In the genomic region with DNA sequence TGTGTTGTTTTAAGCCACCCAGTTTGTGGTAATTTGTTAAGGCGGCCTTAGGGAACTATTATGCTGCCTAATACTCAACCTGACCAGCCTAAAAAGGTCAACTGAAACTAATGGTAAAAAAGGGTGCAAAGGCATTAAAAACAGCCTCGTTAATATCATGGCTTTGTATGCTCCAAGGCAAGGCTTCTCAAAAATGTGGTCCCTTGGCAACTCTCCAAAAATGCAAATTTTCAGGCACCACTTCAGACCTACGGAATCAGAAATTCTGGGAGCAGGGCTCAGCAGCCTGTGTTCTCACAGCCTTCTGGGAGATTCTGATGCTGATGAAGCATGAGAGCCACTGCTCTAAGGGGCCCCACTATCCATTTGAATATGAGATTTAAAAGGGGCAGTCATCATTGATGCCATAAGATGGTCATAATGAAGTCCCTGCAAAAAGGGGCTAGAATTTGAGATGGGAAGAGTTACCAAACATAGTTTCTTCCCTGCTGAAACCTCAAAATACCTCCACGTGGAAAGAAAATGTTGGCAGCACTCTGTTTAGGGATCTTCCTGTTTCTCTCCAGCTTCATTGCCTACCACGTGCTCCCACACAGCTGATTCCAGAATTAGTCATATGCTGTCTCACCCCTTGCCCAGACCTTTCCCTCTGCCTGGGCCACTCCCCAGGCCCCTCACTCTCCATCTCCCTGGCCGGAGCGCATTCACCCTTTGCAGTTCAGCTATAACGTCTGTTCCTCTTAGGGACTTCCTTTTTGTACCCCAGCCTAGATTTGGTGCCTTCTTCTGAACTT, we compare ENCODE assay signal across 10 cellular contexts. TPM values are rescaled to one million over a fixed set of nuclear protein-coding genes. Genes with fewer than 3 reads are reported as not detected.
DNase-seq lines count a peak whose midpoint lies in the region; ATAC-seq and TF ChIP-seq lines count a peak whose summit lies in the region.
"Had no signal": no experiment of that assay in that cellular context is flagged by ENCODE, and none has a peak within 500 bp of the region (broad histone marks: within the 10 kb centered on the region; RNA-seq: fewer than 3 reads in every experiment).

No MANE protein-coding gene starts in this region.

- peaks cover 2% of the 10 kb centered on the region for H3K79me2 ChIP-seq in fibroblast of lung (ENCODE audit: control insufficient read depth, insufficient read depth, low read length)

- no peak overlapping the region for H3K4me2 ChIP-seq in fibroblast of lung (ENCODE audit: extremely low read depth, insufficient read depth, low read length)
- H3K4me2 ChIP-seq in neuronal stem cell (ENCODE audit: insufficient read depth, low read length, poor library complexity, severe bottlenecking), result no peak overlapping the region

- no peak overlapping the region for H3K4ac ChIP-seq in neuronal stem cell (ENCODE audit: low read length)

- WGBS in psoas muscle, 3 donors, result 47 to 56% (median 50%) methylated on average over 8 of the region's 8 CpGs
- WGBS in neuronal stem cell (ENCODE audit: extremely low coverage in 2 of 2, insufficient read length in 2 of 2, insufficient replicate concordance in 1 of 2), 2 donors, result no CpG with 5 or more reads among the region's 8 CpGs

- H4K20me1 ChIP-seq in fibroblast of lung (ENCODE audit: control insufficient read depth, extremely low read depth, insufficient read depth, low read length), result no peaks in the 10 kb centered on the region

- H3K9ac ChIP-seq in fibroblast of lung (ENCODE audit: insufficient read depth, low read length) (no peak overlapping the region), neuronal stem cell (ENCODE audit: low read depth, low read length, poor library complexity) (no peak overlapping the region)

- H3K79me1 ChIP-seq in neuronal stem cell (ENCODE audit: low read depth, low read length), result no peaks in the 10 kb centered on the region

- H3K36me3 ChIP-seq in fibroblast of lung (ENCODE audit: control insufficient read depth, insufficient read depth, low read length) (no peaks in the 10 kb centered on the region), psoas muscle (ENCODE audit: insufficient read depth in 1 of 2, low read depth in 1 of 2) (no peaks in the 10 kb centered on the region), neuronal stem cell (replicated peaks in 1 of 2; ENCODE audit: control insufficient read depth in 2 of 2, insufficient read depth in 2 of 2, low read length in 2 of 2) (no peaks in the 10 kb centered on the region)
- H3K36me3 ChIP-seq: thoracic aorta had no signal

- H3K27me3 ChIP-seq in fibroblast of lung (ENCODE audit: control insufficient read depth, insufficient read depth, low read length) (no peaks in the 10 kb centered on the region), psoas muscle (ENCODE audit: insufficient read depth in 3 of 3, low read length in 2 of 3) (no peaks in the 10 kb centered on the region), neuronal stem cell (ENCODE audit: control insufficient read depth in 3 of 3, insufficient read depth in 3 of 3, low read depth in 1 of 3, low read length in 3 of 3) (no peaks in the 10 kb centered on the region)

- intact Hi-C loops in psoas muscle (cut with DNase I), result loop anchor here in 1 of 2 donors (5.0 kb wide), 1 partner anchor 88 kb away; the partner anchor contains the start of gene ZSCAN20
- intact Hi-C loops in activated T-helper 1 cell treated with anti-CD3 and anti-CD28 coated beads, Interleukin-12 subunit alpha, Interleukin-12 subunit beta, Interleukin-2, Interleukin-4 antibody, amounts not matched to agents 30 ng/mL and 10 ng/mL and 1 ng/mL, durations not matched to agents 14 hours and 24 hours and 36 hours (cut with micrococcal nuclease), result no loop called here

- H2BK15ac ChIP-seq in neuronal stem cell (ENCODE audit: low read length), result no peak overlapping the region

- no peaks in the 10 kb centered on the region for H3K36me3 Mint-ChIP-seq in activated T-helper 1 cell treated with anti-CD3 and anti-CD28 coated beads, Interleukin-12 subunit alpha, Interleukin-12 subunit beta, Interleukin-2, Interleukin-4 antibody, amounts not matched to agents 30 ng/mL and 10 ng/mL and 1 ng/mL, durations not matched to agents 14 hours and 24 hours and 36 hours (ENCODE audit: low read depth)

- no peak overlapping the region for H2BK120ac ChIP-seq in neuronal stem cell (ENCODE audit: low read depth, low read length)

- H3K4me1 ChIP-seq in fibroblast of lung (ENCODE audit: control insufficient read depth, extremely low read depth, insufficient read depth, low read length) (peaks cover 26% of the 10 kb centered on the region), psoas muscle (peaks cover 33% of the 10 kb centered on the region), neuronal stem cell (ENCODE audit: control insufficient read depth in 2 of 2, insufficient read depth in 1 of 2, low read depth in 1 of 2, low read length in 2 of 2) (peaks cover 7 to 12% of the 10 kb centered on the region in 2 donors)

- H4K91ac ChIP-seq in neuronal stem cell (ENCODE audit: low read depth, low read length, poor library complexity), result no peak overlapping the region

- peak overlapping the region; percentile 44 for H3K27ac ChIP-seq in fibroblast of lung (ENCODE audit: insufficient read depth, low read length)
- peak overlapping the region; percentile 5 for H3K27ac ChIP-seq in psoas muscle
- no peak overlapping the region for H3K27ac ChIP-seq in neuronal stem cell (replicated peaks; ENCODE audit: low read length)
- H3K27ac ChIP-seq: thoracic aorta had no signal

- H2AFZ ChIP-seq in fibroblast of lung (ENCODE audit: low read length), result no peak overlapping the region
- H2AFZ ChIP-seq in neuronal stem cell (ENCODE audit: low read length), result no peak overlapping the region

- no peak overlapping the region for H4K8ac ChIP-seq in neuronal stem cell (ENCODE audit: low read depth, low read length)

- no peak overlapping the region for H3K4me3 Mint-ChIP-seq in activated T-helper 1 cell treated with anti-CD3 and anti-CD28 coated beads, Interleukin-12 subunit alpha, Interleukin-12 subunit beta, Interleukin-2, Interleukin-4 antibody, amounts not matched to agents 30 ng/mL and 10 ng/mL and 1 ng/mL, durations not matched to agents 14 hours and 24 hours and 36 hours
- H3K4me3 Mint-ChIP-seq: activated B cell treated with CpG ODN at 0.5 μM for 24 hours had no signal

- H3K14ac ChIP-seq in neuronal stem cell (ENCODE audit: low read length), result no peak overlapping the region

- H2AK5ac ChIP-seq in neuronal stem cell (ENCODE audit: low read depth, low read length), result no peak overlapping the region

- TF ChIP-seq CTCF in fibroblast of lung (conservative IDR thresholded peaks at IDR 0.05 in 1 of 2, IDR thresholded peaks at IDR 0.05 in 1 of 2; ENCODE audit: low read depth in 1 of 2, low read length in 2 of 2) (no peak), psoas muscle (IDR thresholded peaks at IDR 0.05) (no peak)

- H2BK12ac ChIP-seq in neuronal stem cell (ENCODE audit: low read length), result no peak overlapping the region

- H3K9me3 Mint-ChIP-seq in activated T-helper 1 cell treated with anti-CD3 and anti-CD28 coated beads, Interleukin-12 subunit alpha, Interleukin-12 subunit beta, Interleukin-2, Interleukin-4 antibody, amounts not matched to agents 30 ng/mL and 10 ng/mL and 1 ng/mL, durations not matched to agents 14 hours and 24 hours and 36 hours, result no peaks in the 10 kb centered on the region
- H3K9me3 Mint-ChIP-seq: activated B cell treated with CpG ODN at 0.5 μM for 24 hours had no signal

- H3K9me3 ChIP-seq in fibroblast of lung (ENCODE audit: control insufficient read depth, insufficient read depth, low read depth, low read length) (no peaks in the 10 kb centered on the region), psoas muscle (no peaks in the 10 kb centered on the region), neuronal stem cell (replicated peaks in 1 of 2; ENCODE audit: control insufficient read depth in 2 of 2, insufficient read depth in 1 of 2, low read depth in 1 of 2, low read length in 2 of 2) (peaks cover 0 to 3% of the 10 kb centered on the region in 2 donors)
- H3K9me3 ChIP-seq: thoracic aorta had no signal

- H3K4me3 ChIP-seq in fibroblast of lung (replicated peaks in 1 of 4; ENCODE audit: control extremely low read depth in 1 of 4, insufficient read depth in 1 of 4, low read depth in 3 of 4, low read length in 4 of 4) (no peak overlapping the region), psoas muscle (no peak overlapping the region), neuronal stem cell (ENCODE audit: low read length in 2 of 2) (no peak overlapping the region)
- H3K4me3 ChIP-seq: thoracic aorta had no signal

- H3K4me1 Mint-ChIP-seq in activated T-helper 1 cell treated with anti-CD3 and anti-CD28 coated beads, Interleukin-12 subunit alpha, Interleukin-12 subunit beta, Interleukin-2, Interleukin-4 antibody, amounts not matched to agents 30 ng/mL and 10 ng/mL and 1 ng/mL, durations not matched to agents 14 hours and 24 hours and 36 hours (ENCODE audit: low read depth), result peaks cover 16% of the 10 kb centered on the region

- no peak overlapping the region for H3K23ac ChIP-seq in neuronal stem cell (ENCODE audit: low read depth, low read length, poor library complexity)

- peak; percentile 73 for DNase-seq in GM03348 (ENCODE audit: low spot score)
- DNase-seq in RKO (ENCODE audit: low spot score), result peak; percentile 76
- DNase-seq in fibroblast of lung (ENCODE audit: low read depth in 2 of 2), result peak; percentile 74 to 91
- DNase-seq in psoas muscle, result no peak
- no peak for DNase-seq in neuronal stem cell (ENCODE audit: low spot score)
- DNase-seq in activated T-helper 1 cell treated with anti-CD3 and anti-CD28 coated beads, Interleukin-12 subunit alpha, Interleukin-12 subunit beta, Interleukin-2, Interleukin-4 antibody, amounts not matched to agents 30 ng/mL and 10 ng/mL and 1 ng/mL, durations not matched to agents 14 hours and 24 hours and 36 hours (ENCODE audit: low spot score), result no peak
- DNase-seq: activated B cell treated with CpG ODN at 0.5 μM for 24 hours had no signal

- H2BK5ac ChIP-seq in neuronal stem cell (ENCODE audit: low read length), result no peak overlapping the region

- ATAC-seq in psoas muscle (peak in 3 of 4 donors; percentile 42 to 63 (median 46)), GM21367 (IDR thresholded peaks at IDR 0.05; ENCODE audit: unreplicated experiment) (no peak), GM18907 (IDR thresholded peaks at IDR 0.05; ENCODE audit: unreplicated experiment) (no peak)

- H3K27me3 Mint-ChIP-seq in activated T-helper 1 cell treated with anti-CD3 and anti-CD28 coated beads, Interleukin-12 subunit alpha, Interleukin-12 subunit beta, Interleukin-2, Interleukin-4 antibody, amounts not matched to agents 30 ng/mL and 10 ng/mL and 1 ng/mL, durations not matched to agents 14 hours and 24 hours and 36 hours (ENCODE audit: insufficient read depth), result peaks cover 27% of the 10 kb centered on the region

- H3K18ac ChIP-seq in neuronal stem cell (ENCODE audit: low read length), result no peak overlapping the region

- H3K27ac Mint-ChIP-seq in activated T-helper 1 cell treated with anti-CD3 and anti-CD28 coated beads, Interleukin-12 subunit alpha, Interleukin-12 subunit beta, Interleukin-2, Interleukin-4 antibody, amounts not matched to agents 30 ng/mL and 10 ng/mL and 1 ng/mL, durations not matched to agents 14 hours and 24 hours and 36 hours, result no peak overlapping the region
- H3K27ac Mint-ChIP-seq: activated B cell treated with CpG ODN at 0.5 μM for 24 hours had no signal

RNA-seq across cellular contexts. Expression of gene PHC2, which starts 46.7 kb away (rescaled TPM):
- total RNA-seq in fibroblast of lung (62.6 and 66.3 TPM in 2 replicates), psoas muscle (100 to 1,000 TPM in 3 of 4 donors, 10 to 100 TPM in 1; 74.1 to 427 (median 339) TPM)
- polyA plus RNA-seq in fibroblast of lung (75.8 and 84.1 TPM in 2 replicates), psoas muscle (100 to 1,000 TPM; 221 to 393 (median 338) TPM)
- polyA plus RNA-seq in fibroblast of lung (2012), result 94.4 and 98.6 TPM in 2 replicates
- 158 and 188 TPM in 2 replicates for polyA minus RNA-seq in fibroblast of lung (ENCODE audit: low replicate concordance)
- polyA plus RNA-seq in neuronal stem cell (2013, experiment 1 of 2), result 128 TPM
- polyA plus RNA-seq in neuronal stem cell (2013, experiment 2 of 2), result 124 TPM
- 36.7 and 40.1 TPM in 2 replicates for total RNA-seq in activated T-helper 1 cell treated with anti-CD3 and anti-CD28 coated beads, Interleukin-12 subunit alpha, Interleukin-12 subunit beta, Interleukin-2, Interleukin-4 antibody, amounts not matched to agents 30 ng/mL and 10 ng/mL and 1 ng/mL, durations not matched to agents 14 hours and 24 hours and 36 hours

Comparison
In these comparisons a context has a peak if more than half of its experiments do, and no peak if none do; other contexts are left out.
1. DNase-seq: peak in GM03348 (single experiment), RKO (single experiment) and fibroblast of lung (2 of 2); none in psoas muscle (0 of 2), neuronal stem cell (single experiment) and activated T-helper 1 cell treated with anti-CD3 and anti-CD28 coated beads, Interleukin-12 subunit alpha, Interleukin-12 subunit beta, Interleukin-2, Interleukin-4 antibody, amounts not matched to agents 30 ng/mL and 10 ng/mL and 1 ng/mL, durations not matched to agents 14 hours and 24 hours and 36 hours (single experiment).
2. ATAC-seq: peak in psoas muscle (3 of 4); none in GM21367 (single experiment) and GM18907 (single experiment).